In the genomic region with DNA sequence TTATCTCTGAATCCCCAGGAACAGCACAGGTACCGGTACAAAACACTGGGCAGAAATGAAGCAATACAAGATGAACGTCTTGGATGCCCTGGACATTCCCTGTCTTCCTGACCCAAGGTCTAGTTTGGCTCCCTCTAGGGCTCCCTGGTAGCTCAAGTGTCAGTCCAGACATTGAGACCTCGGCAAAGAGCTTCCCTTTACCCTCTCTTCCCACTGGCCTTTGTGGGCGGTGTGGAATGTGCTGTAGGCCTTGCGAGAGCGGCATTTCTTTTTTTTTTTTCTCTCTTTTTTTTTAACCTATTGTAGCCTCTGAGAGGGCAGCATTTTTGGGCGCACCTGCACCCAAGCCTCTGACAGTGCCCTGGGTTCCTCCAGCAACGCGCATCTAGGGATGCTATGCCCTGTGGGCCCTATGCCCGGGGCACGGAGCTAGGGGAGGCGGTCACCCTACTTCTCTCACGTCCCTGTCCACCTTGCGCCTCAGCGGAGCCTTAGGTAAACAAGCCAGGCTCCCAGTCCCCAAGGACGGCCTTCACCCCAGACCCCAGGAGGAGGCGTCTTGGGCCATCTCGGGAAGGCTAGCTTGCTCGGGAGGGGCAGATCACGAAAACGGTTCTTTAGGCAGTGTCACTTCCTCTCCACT, we compare ENCODE assay signal across 8 cellular contexts. TPM values are rescaled to one million over a fixed set of nuclear protein-coding genes. Genes with fewer than 3 reads are reported as not detected.
DNase-seq lines count a peak whose midpoint lies in the region; ATAC-seq, FAIRE-seq and TF ChIP-seq lines count a peak whose summit lies in the region.

No MANE protein-coding gene starts in this region.

- in situ Hi-C loops in GM12878 (cut with MboI), result no loop called here

- TF ChIP-seq EP300 in GM12878 (IDR thresholded peaks at IDR 0.05; ENCODE audit: borderline replicate concordance in 1 of 2, control insufficient read depth in 1 of 2, low read depth in 2 of 2, low read length in 2 of 2) (no peak), tibial nerve (IDR thresholded peaks at IDR 0.05) (no peak)

- DNase-seq in AG10803 (ENCODE audit: low read depth) (peak; percentile 52), GM12878 (ENCODE audit: low read depth, low spot score) (no peak), left lung (peak; percentile 51 to 80), tibial nerve (ENCODE audit: low spot score in 2 of 2) (peak in 1 of 2 donors; percentile 27), posterior vena cava (ENCODE audit: low spot score) (no peak), cerebellar nuclear complex (lab: John Stamatoyannopoulos, UW) (no peak), NCI-H526 treated with DMSO at 0.1 percent for 48 hours (lab: John Stamatoyannopoulos, UW) (no peak)

- POLR2A ChIA-PET in GM12878 (lab: Charles Lee), result interaction anchor here (0.6 to 6.1 kb wide), 14 partner anchors 9 to 386 kb away, joined by 3 to 135 read pairs (median 4); a partner anchor contains a TSS

- intact Hi-C loops in GM12878 (cut with micrococcal nuclease; ENCODE audit: unreplicated experiment) (no loop called here), left lung (cut with DNase I) (no loop called here), posterior vena cava (cut with DNase I) (loop anchor here in 1 of 2 donors (10.0 kb wide), 1 partner anchor 141 kb away; no protein-coding TSS in a partner anchor)

- H3K4me1 ChIP-seq in GM12878 (ENCODE audit: control insufficient read depth, insufficient read depth, low read length), result peaks cover 27% of the 10 kb centered on the region
- peaks cover 45 to 85% of the 10 kb centered on the region in 2 donors for H3K4me1 ChIP-seq in left lung
- H3K4me1 ChIP-seq in tibial nerve, result peaks cover 0 to 81% (median 55%) of the 10 kb centered on the region in 4 donors

- peaks cover 32% of the 10 kb centered on the region for H3K79me2 ChIP-seq in GM12878 (ENCODE audit: control insufficient read depth, insufficient read depth, low read length)

- ATAC-seq in HG03060 (IDR thresholded peaks at IDR 0.05; ENCODE audit: low read depth, unreplicated experiment) (peak; percentile 4), GM12878 (no peak), left lung (peak; percentile 6)

- H2AFZ ChIP-seq in GM12878 (ENCODE audit: control insufficient read depth, low read depth, low read length), result peak overlapping the region; percentile 83

- WGBS in GM12878 (ENCODE audit: insufficient coverage, insufficient replicate concordance, low lambda C conversion rate, missing lambda C conversion rate), result 62% methylated on average over 21 of the region's 21 CpGs
- 19 to 28% methylated on average over 20 to 21 of the region's 21 CpGs for WGBS in tibial nerve, 2 donors

- TF ChIP-seq RAD21 in GM12878 (IDR thresholded peaks at IDR 0.05; ENCODE audit: insufficient read depth, low read depth, low read length), result no peak

- SMC1A ChIA-PET in GM12878 (lab: Charles Lee; ENCODE audit: uncharacterized antibody, unreplicated experiment), result interaction anchor here (1.0 to 6.6 kb wide), 12 partner anchors 8 to 188 kb away, joined by 3 to 67 read pairs (median 6); a partner anchor contains a TSS

- peak overlapping the region; percentile 86 for H3K27ac ChIP-seq in GM12878 (ENCODE audit: control insufficient read depth, insufficient read depth)
- H3K27ac ChIP-seq in left lung, result peak overlapping the region; percentile 97 to 98
- H3K27ac ChIP-seq in tibial nerve, result peak overlapping the region; percentile 98 to 100 (median 99)

- TF ChIP-seq CTCF in AG10803 (conservative IDR thresholded peaks at IDR 0.05; ENCODE audit: low read length), result 0 out of 2 replicates have a peak, but pooled peaks have one; percentile 10
- no peak for TF ChIP-seq CTCF in GM12878 (IDR thresholded peaks at IDR 0.05 in 2 of 3, conservative IDR thresholded peaks at IDR 0.05 in 1 of 3; ENCODE audit: control insufficient read depth in 2 of 3, extremely low read depth in 1 of 3, insufficient read depth in 1 of 3, low read depth in 3 of 3, low read length in 3 of 3)
- TF ChIP-seq CTCF in left lung (IDR thresholded peaks at IDR 0.05), result no peak
- no peak for TF ChIP-seq CTCF in tibial nerve (IDR thresholded peaks at IDR 0.05)

- H3K27me3 ChIP-seq in GM12878 (replicated peaks in 1 of 2; ENCODE audit: control insufficient read depth in 2 of 2, insufficient read depth in 2 of 2, low read length in 1 of 2), result no peaks in the 10 kb centered on the region
- no peaks in the 10 kb centered on the region for H3K27me3 ChIP-seq in left lung
- no peaks in the 10 kb centered on the region for H3K27me3 ChIP-seq in tibial nerve

- RAD21 ChIA-PET in GM12878 (lab: Charles Lee; ENCODE audit: unreplicated experiment), result interaction anchor here (0.8 to 5.3 kb wide), 11 partner anchors 10 to 283 kb away, joined by 3 to 105 read pairs (median 7); no protein-coding TSS in a partner anchor

- CTCF ChIA-PET in GM12878 (lab: Yijun Ruan, JAX), result interaction anchor here (0.7 to 8.8 kb wide), 15 partner anchors 10 to 243 kb away, joined by 3 to 109 read pairs (median 4); a partner anchor contains a TSS

- H4K20me1 ChIP-seq in GM12878 (ENCODE audit: control insufficient read depth, insufficient read depth), result no peaks in the 10 kb centered on the region

- peak overlapping the region; percentile 90 for H3K9ac ChIP-seq in GM12878 (ENCODE audit: control insufficient read depth, insufficient read depth, low read length)

- H3K4me2 ChIP-seq in GM12878 (ENCODE audit: control insufficient read depth, insufficient read depth), result peak overlapping the region; percentile 79

- H3K9me3 ChIP-seq in GM12878 (replicated peaks; ENCODE audit: control insufficient read depth, insufficient read depth, low read length), result no peaks in the 10 kb centered on the region
- no peaks in the 10 kb centered on the region for H3K9me3 ChIP-seq in left lung
- no peaks in the 10 kb centered on the region for H3K9me3 ChIP-seq in tibial nerve

- TF ChIP-seq POLR2A in GM12878 (IDR thresholded peaks at IDR 0.05; ENCODE audit: low read depth, low read length) (no peak), tibial nerve (IDR thresholded peaks at IDR 0.05) (no peak)

- peak overlapping the region; percentile 68 for H3K4me3 ChIP-seq in AG10803 (ENCODE audit: low read length)
- H3K4me3 ChIP-seq in GM12878, result peak overlapping the region; percentile 89; the same call in 1 of the 2 replicates
- peak overlapping the region; percentile 41 to 95 for H3K4me3 ChIP-seq in left lung
- peak overlapping the region; percentile 64 to 97 (median 86) for H3K4me3 ChIP-seq in tibial nerve

- TSS peak; percentile 62 for BruUV-seq in GM12878 (replicated peaks; lab: Mats Ljungman, UMichigan)

- H3K36me3 ChIP-seq in GM12878 (ENCODE audit: control insufficient read depth in 2 of 2, insufficient read depth in 2 of 2, low read length in 1 of 2), result peaks cover 0 to 9% of the 10 kb centered on the region in 2 experiments; a peak in 2 of 4 replicates
- no peaks in the 10 kb centered on the region for H3K36me3 ChIP-seq in left lung
- H3K36me3 ChIP-seq in tibial nerve, result no peaks in the 10 kb centered on the region

- FAIRE-seq in GM12878 (lab: Jason Lieb, UNC), result no peak

TF ChIP-seq in GM12878, 131 proteins besides CTCF, POLR2A, EP300 and RAD21 (continues in another document):
- TF ChIP-seq, protein P1, sequence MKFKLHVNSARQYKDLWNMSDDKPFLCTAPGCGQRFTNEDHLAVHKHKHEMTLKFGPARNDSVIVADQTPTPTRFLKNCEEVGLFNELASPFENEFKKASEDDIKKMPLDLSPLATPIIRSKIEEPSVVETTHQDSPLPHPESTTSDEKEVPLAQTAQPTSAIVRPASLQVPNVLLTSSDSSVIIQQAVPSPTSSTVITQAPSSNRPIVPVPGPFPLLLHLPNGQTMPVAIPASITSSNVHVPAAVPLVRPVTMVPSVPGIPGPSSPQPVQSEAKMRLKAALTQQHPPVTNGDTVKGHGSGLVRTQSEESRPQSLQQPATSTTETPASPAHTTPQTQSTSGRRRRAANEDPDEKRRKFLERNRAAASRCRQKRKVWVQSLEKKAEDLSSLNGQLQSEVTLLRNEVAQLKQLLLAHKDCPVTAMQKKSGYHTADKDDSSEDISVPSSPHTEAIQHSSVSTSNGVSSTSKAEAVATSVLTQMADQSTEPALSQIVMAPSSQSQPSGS (IDR thresholded peaks at IDR 0.05; ENCODE audit: low read length), result no peak
- TF ChIP-seq, protein P2, sequence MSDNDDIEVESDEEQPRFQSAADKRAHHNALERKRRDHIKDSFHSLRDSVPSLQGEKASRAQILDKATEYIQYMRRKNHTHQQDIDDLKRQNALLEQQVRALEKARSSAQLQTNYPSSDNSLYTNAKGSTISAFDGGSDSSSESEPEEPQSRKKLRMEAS (IDR thresholded peaks at IDR 0.05; ENCODE audit: low read depth, low read length), result no peak
- TF ChIP-seq ATF7 (IDR thresholded peaks at IDR 0.05; ENCODE audit: low read depth) (no peak), SPI1 (IDR thresholded peaks at IDR 0.05; ENCODE audit: borderline replicate concordance, insufficient read depth, low read depth, low read length) (peak; percentile 70; the same call in 1 of the 2 replicates), BRCA1 (IDR thresholded peaks at IDR 0.05; ENCODE audit: low read depth, low read length) (no peak), FOXK2 (IDR thresholded peaks at IDR 0.05) (0 out of 2 replicates have a peak, but pooled peaks have one; percentile 5)
- TF ChIP-seq, protein P3, sequence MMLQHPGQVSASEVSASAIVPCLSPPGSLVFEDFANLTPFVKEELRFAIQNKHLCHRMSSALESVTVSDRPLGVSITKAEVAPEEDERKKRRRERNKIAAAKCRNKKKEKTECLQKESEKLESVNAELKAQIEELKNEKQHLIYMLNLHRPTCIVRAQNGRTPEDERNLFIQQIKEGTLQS (IDR thresholded peaks at IDR 0.05; ENCODE audit: borderline replicate concordance, extremely low read depth, low read depth, low read length), result no peak

RNA-seq across cellular contexts. Expression of a gene that starts 1.2 kb away (rescaled TPM):
- 72.1 and 76.3 TPM in 2 replicates for total RNA-seq in GM12878 (2013; cell fraction: nucleolus; rRNA removed)
- total RNA-seq in GM12878 (2014; rRNA removed), result 25.8 and 27.6 TPM in 2 replicates
- total RNA-seq in GM12878 (2014; rRNA removed; fragmentation: Illumina TruSeq; extraction: Trizol), result 21.2 and 23.2 TPM in 2 replicates
- total RNA-seq in GM12878 (2021), result 37.6 and 37.8 TPM in 2 replicates
- polyA plus RNA-seq in GM12878 (2011; ENCODE audit: low read depth), result 8.0 TPM
- 31.3 and 34.7 TPM in 2 replicates for polyA plus RNA-seq in GM12878 (2011; rRNA removed)
- 26.9 and 27.8 TPM in 2 replicates for polyA plus RNA-seq in GM12878 (2011; cell fraction: cytosol; rRNA removed)
- polyA plus RNA-seq in GM12878 (2011; cell fraction: nucleus; rRNA removed), result 18.5 and 19.7 TPM in 2 replicates
- 9.8 and 10.5 TPM in 2 replicates for polyA plus RNA-seq in GM12878 (2012)
- 24.4 and 29.5 TPM in 2 replicates for polyA plus RNA-seq in GM12878 (2014; fragmentation: Illumina TruSeq; extraction: Trizol)
- 1 to 10 TPM; 4.2 to 5.5 TPM for polyA plus RNA-seq in GM12878 (2014; fragmentation: Nextera tagmentation; extraction: Ambion mirVana)
- 20.9 and 23.6 TPM in 2 replicates for polyA plus RNA-seq in GM12878 (2014; rRNA removed)
- 10 to 100 TPM; 25.4 to 32.2 TPM for polyA plus RNA-seq in GM12878 (2016; fragmentation: Nextera tagmentation; extraction: Ambion mirVana)
- 113 and 115 TPM in 2 replicates for polyA minus RNA-seq in GM12878 (2011; rRNA and poly(A)+ RNA removed)
- 29.3 and 32.2 TPM in 2 replicates for polyA minus RNA-seq in GM12878 (2011; cell fraction: cytosol; rRNA and poly(A)+ RNA removed)
- 27.4 and 39.6 TPM in 2 replicates for polyA minus RNA-seq in GM12878 (2011; cell fraction: nucleus; rRNA and poly(A)+ RNA removed)
- 10 to 100 TPM; 58.5 to 65.8 TPM for total RNA-seq in left lung
- total RNA-seq in tibial nerve, result 100 to 1,000 TPM in 2 of 4 donors, 10 to 100 TPM in 2; 81.4 to 105 (median 97.1) TPM
- total RNA-seq in posterior vena cava, result 10 to 100 TPM; 28.0 to 30.8 TPM

Comparison
In these comparisons a context has a peak if more than half of its experiments do, and no peak if none do; other contexts are left out.
1. DNase-seq: peak in AG10803 (single experiment) and left lung (2 of 2); none in GM12878 (single experiment), posterior vena cava (single experiment), cerebellar nuclear complex (0 of 2) and NCI-H526 treated with DMSO at 0.1 percent for 48 hours (single experiment).
2. Peak in every context shown above with its lines, with median percentiles within 50 percentile points of each other: H3K4me3 ChIP-seq and H3K27ac ChIP-seq.